14 cellular contexts compared by ENCODE assay signal in the genomic region with DNA sequence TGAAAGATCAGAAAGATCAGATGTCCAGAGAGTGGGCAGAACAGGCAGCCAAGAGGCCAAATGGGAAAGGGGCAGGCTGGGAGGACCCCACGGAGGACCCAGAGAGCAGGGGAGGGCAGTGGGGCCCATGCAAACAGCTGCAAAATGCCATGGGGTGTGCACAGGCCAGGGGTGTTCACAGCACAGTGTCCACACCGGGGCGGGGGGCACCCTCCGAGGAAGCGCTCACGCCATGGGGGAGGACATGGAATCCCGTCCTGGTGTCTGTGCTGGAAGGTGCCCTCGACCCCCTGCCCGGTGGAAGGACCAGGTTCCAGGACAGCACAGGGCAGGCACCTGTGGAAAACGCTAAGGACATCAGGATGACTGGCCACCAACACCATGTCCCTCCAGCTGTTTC. TPM values are rescaled to one million over a fixed set of nuclear protein-coding genes. Genes with fewer than 3 reads are reported as not detected.
DNase-seq lines count a peak whose midpoint lies in the region; ATAC-seq and TF ChIP-seq lines count a peak whose summit lies in the region.
"Had no signal": no experiment of that assay in that cellular context is flagged by ENCODE, and none has a peak within 500 bp of the region (broad histone marks: within the 10 kb centered on the region; RNA-seq: fewer than 3 reads in every experiment).

No MANE protein-coding gene starts in this region.

- no peaks in the 10 kb centered on the region for H3K27me3 ChIP-seq in MM.1S (replicated peaks; ENCODE audit: insufficient read depth, low read length)
- H3K27me3 ChIP-seq: SJCRH30 had no signal

- POLR2A ChIA-PET in activated CD4-positive, alpha-beta T cell treated with anti-CD3 and anti-CD28 coated beads for 36 hours (lab: Charles Lee) = interaction anchor here (0.6 kb wide), 2 partner anchors 53 to 292 kb away, joined by 3 to 4 read pairs; a partner anchor contains a TSS

- H4K20me1 ChIP-seq in MM.1S (ENCODE audit: insufficient read depth, low read length) = peaks cover 12% of the 10 kb centered on the region; the same call in 1 of the 2 replicates

- peaks cover 31% of the 10 kb centered on the region for H3K4me1 Mint-ChIP-seq in activated CD4-positive, alpha-beta T cell treated with anti-CD3 and anti-CD28 coated beads for 36 hours
- H3K4me1 Mint-ChIP-seq in brain (peaks cover 33% of the 10 kb centered on the region), osteocyte (ENCODE audit: unreplicated experiment) (peaks cover 30% of the 10 kb centered on the region)

- peak overlapping the region; percentile 66; the same call in 1 of the 2 replicates for H3K4me2 ChIP-seq in MM.1S (ENCODE audit: low read depth, low read length)

- no peaks in the 10 kb centered on the region for H3K36me3 ChIP-seq in MM.1S (replicated peaks; ENCODE audit: insufficient read depth, low read length)

- H3K79me2 ChIP-seq in MM.1S (ENCODE audit: low read length) = peaks cover 80% of the 10 kb centered on the region

- no peak for ATAC-seq in activated CD4-positive, alpha-beta T cell treated with anti-CD3 and anti-CD28 coated beads for 36 hours
- no peak for ATAC-seq in GM18520 (IDR thresholded peaks at IDR 0.05; ENCODE audit: unreplicated experiment)

- H3K27me3 Mint-ChIP-seq in activated CD4-positive, alpha-beta T cell treated with anti-CD3 and anti-CD28 coated beads for 36 hours = no peaks in the 10 kb centered on the region
- H3K27me3 Mint-ChIP-seq in brain (no peaks in the 10 kb centered on the region), osteocyte (ENCODE audit: unreplicated experiment) (no peaks in the 10 kb centered on the region)

- peak overlapping the region; percentile 78 for H3K27ac Mint-ChIP-seq in activated CD4-positive, alpha-beta T cell treated with anti-CD3 and anti-CD28 coated beads for 36 hours
- peak overlapping the region in 2 of 5 experiments; percentile 44 to 73 for H3K27ac Mint-ChIP-seq in brain
- H3K27ac Mint-ChIP-seq in osteocyte (ENCODE audit: unreplicated experiment) = no peak overlapping the region

- peak overlapping the region; percentile 79 for H3K4me3 Mint-ChIP-seq in activated CD4-positive, alpha-beta T cell treated with anti-CD3 and anti-CD28 coated beads for 36 hours
- peak overlapping the region; percentile 85 to 96 (median 91) for H3K4me3 Mint-ChIP-seq in brain
- H3K4me3 Mint-ChIP-seq in osteocyte (ENCODE audit: unreplicated experiment) = peak overlapping the region; percentile 80

- no peak overlapping the region for H3K9ac ChIP-seq in MM.1S (ENCODE audit: low read length)

- no peak for TF ChIP-seq CTCF in MM.1S (IDR thresholded peaks at IDR 0.05; ENCODE audit: low read length)
- TF ChIP-seq CTCF in brain (conservative IDR thresholded peaks at IDR 0.05) = no peak
- TF ChIP-seq CTCF in osteocyte (IDR thresholded peaks at IDR 0.05) = no peak

- intact Hi-C loops in activated CD4-positive, alpha-beta T cell treated with anti-CD3 and anti-CD28 coated beads for 36 hours (cut with DNase I, micrococcal nuclease) = no loop called here

- no peak overlapping the region for H3K27ac ChIP-seq in MM.1S (ENCODE audit: low read length)
- H3K27ac ChIP-seq: SJCRH30 had no signal

- H3K4me1 ChIP-seq in MM.1S (ENCODE audit: low read length) = peaks cover 3% of the 10 kb centered on the region; the same call in 1 of the 2 replicates

- H3K9me3 Mint-ChIP-seq in activated CD4-positive, alpha-beta T cell treated with anti-CD3 and anti-CD28 coated beads for 36 hours (ENCODE audit: low read depth) = no peaks in the 10 kb centered on the region
- H3K9me3 Mint-ChIP-seq in brain = no peaks in the 10 kb centered on the region
- H3K9me3 Mint-ChIP-seq in osteocyte (ENCODE audit: unreplicated experiment) = no peaks in the 10 kb centered on the region

- 0 out of 2 replicates have a peak, but pooled peaks cover 6% of the 10 kb centered on the region for H3F3A ChIP-seq in MM.1S (ENCODE audit: insufficient read depth, low read length)

- peaks cover 15% of the 10 kb centered on the region for H3K36me3 Mint-ChIP-seq in activated CD4-positive, alpha-beta T cell treated with anti-CD3 and anti-CD28 coated beads for 36 hours (ENCODE audit: low read depth)
- peaks cover 6% of the 10 kb centered on the region for H3K36me3 Mint-ChIP-seq in brain
- H3K36me3 Mint-ChIP-seq in osteocyte (ENCODE audit: unreplicated experiment) = peaks cover 4% of the 10 kb centered on the region

- no peak overlapping the region for H2AFZ ChIP-seq in MM.1S (ENCODE audit: low read length)

- no peaks in the 10 kb centered on the region for H3K9me2 ChIP-seq in MM.1S (replicated peaks; ENCODE audit: insufficient read depth, low read length)

- DNase-seq in activated CD4-positive, alpha-beta T cell treated with anti-CD3 and anti-CD28 coated beads for 36 hours = no peak
- DNase-seq in activated CD4-positive, alpha-beta T cell treated with anti-CD3 and anti-CD28 coated beads for 4 hours = no peak
- DNase-seq in MM.1S (no peak), osteocyte (ENCODE audit: extremely low spot score, unreplicated experiment) (no peak), CD1c-positive myeloid dendritic cell (ENCODE audit: extremely low spot score) (no peak), NCI-H1092 (lab: John Stamatoyannopoulos, UW) (no peak)
- DNase-seq: ACHN, foreskin melanocyte, GOT3, NCI-H446, retina, SJCRH30 had no signal

- no peaks in the 10 kb centered on the region for H3K9me3 ChIP-seq in MM.1S (replicated peaks; ENCODE audit: insufficient read depth, low read length)
- H3K9me3 ChIP-seq: SJCRH30 had no signal

- no peak overlapping the region for H3K4me3 ChIP-seq in MM.1S (ENCODE audit: low read length)
- H3K4me3 ChIP-seq: SJCRH30 had no signal

- CTCF ChIA-PET in activated CD4-positive, alpha-beta T cell treated with anti-CD3 and anti-CD28 coated beads for 36 hours (lab: Charles Lee) = no interaction called here

RNA-seq across cellular contexts. Expression of a gene that starts 1.5 kb away (rescaled TPM):
- total RNA-seq in activated CD4-positive, alpha-beta T cell treated with anti-CD3 and anti-CD28 coated beads for 36 hours = 100 to 1,000 TPM; 117 to 151 TPM
- polyA plus RNA-seq in brain (ENCODE audit: insufficient read depth, low read depth, low replicate concordance) = 97.8 TPM
- total RNA-seq in osteocyte = 101 and 106 TPM in 2 replicates

RNA-seq across cellular contexts. Expression of a gene that starts 1.6 kb away (rescaled TPM):
- 10 to 100 TPM in 1 of 2 experiments, 1 to 10 TPM in 1; 9.9 to 11.4 TPM for total RNA-seq in activated CD4-positive, alpha-beta T cell treated with anti-CD3 and anti-CD28 coated beads for 36 hours
- polyA plus RNA-seq in brain (ENCODE audit: insufficient read depth, low read depth, low replicate concordance) = 28.2 TPM
- 23.5 and 24.7 TPM in 2 replicates for total RNA-seq in osteocyte

RNA-seq across cellular contexts. Expression of a gene that starts 8.1 kb away (rescaled TPM):
- total RNA-seq in activated CD4-positive, alpha-beta T cell treated with anti-CD3 and anti-CD28 coated beads for 36 hours = under 1 TPM; 0.28 to 0.41 TPM
- polyA plus RNA-seq in brain (ENCODE audit: insufficient read depth, low read depth, low replicate concordance) = 0.24 TPM
- 0.57 and 0.97 TPM in 2 replicates for total RNA-seq in osteocyte

RNA-seq across cellular contexts. Expression of a gene that starts 14.6 kb away (rescaled TPM):
- total RNA-seq in activated CD4-positive, alpha-beta T cell treated with anti-CD3 and anti-CD28 coated beads for 36 hours = 10 to 100 TPM; 13.7 to 18.0 TPM
- polyA plus RNA-seq in brain (ENCODE audit: insufficient read depth, low read depth, low replicate concordance) = 13.6 TPM
- 21.5 and 22.1 TPM in 2 replicates for total RNA-seq in osteocyte

RNA-seq across cellular contexts. Expression of a gene that starts 15.2 kb away (rescaled TPM):
- 10 to 100 TPM; 17.5 to 24.3 TPM for total RNA-seq in activated CD4-positive, alpha-beta T cell treated with anti-CD3 and anti-CD28 coated beads for 36 hours
- 47.9 TPM for polyA plus RNA-seq in brain (ENCODE audit: insufficient read depth, low read depth, low replicate concordance)
- 62.7 and 73.8 TPM in 2 replicates for total RNA-seq in osteocyte
